Comparison of ENCODE assay signal across 8 cellular contexts in genomic region chr14:61925043-61925442, GRCh38.
DNase-seq lines count a peak whose midpoint lies in the region; ATAC-seq lines count a peak whose summit lies in the region.

No MANE protein-coding gene starts in this region.

- no peaks in the 10 kb centered on the region for H3K27me3 ChIP-seq in adipocyte (replicated peaks; ENCODE audit: control insufficient read depth, insufficient read depth, low read length)

- ATAC-seq in HG02885 (IDR thresholded peaks at IDR 0.05; ENCODE audit: poor library complexity, unreplicated experiment) (peak; percentile 51), HG02870 (IDR thresholded peaks at IDR 0.05; ENCODE audit: unreplicated experiment) (no peak), HG03521 (IDR thresholded peaks at IDR 0.05; ENCODE audit: unreplicated experiment) (no peak)

- no peaks in the 10 kb centered on the region for H3K9me3 ChIP-seq in adipocyte (ENCODE audit: control insufficient read depth, low read length)

- no peak overlapping the region for H3K9ac ChIP-seq in adipocyte (ENCODE audit: low read length)

- peaks cover 33% of the 10 kb centered on the region for H3K4me1 ChIP-seq in adipocyte (ENCODE audit: control insufficient read depth, insufficient read depth, low read length)

- DNase-seq in Daoy (ENCODE audit: low read depth) (peak; percentile 39), adipocyte (ENCODE audit: low read depth) (peak; percentile 52), medulla oblongata (ENCODE audit: extremely low spot score) (peak; percentile 46), occipital lobe (lab: John Stamatoyannopoulos, UW) (no peak), NCI-H510A (lab: John Stamatoyannopoulos, UW) (no peak)

- no peak overlapping the region for H3K4me3 ChIP-seq in adipocyte (ENCODE audit: low read length)

- H3K36me3 ChIP-seq in adipocyte (ENCODE audit: control insufficient read depth, insufficient read depth, low read length, severe bottlenecking), result no peaks in the 10 kb centered on the region

Comparison
In these comparisons a context has a peak if more than half of its experiments do, and no peak if none do; other contexts are left out.
1. DNase-seq: peak in Daoy (single experiment), adipocyte (single experiment) and medulla oblongata (single experiment); none in occipital lobe (single experiment) and NCI-H510A (single experiment).